8 cellular contexts compared by ENCODE assay signal in the genomic region with DNA sequence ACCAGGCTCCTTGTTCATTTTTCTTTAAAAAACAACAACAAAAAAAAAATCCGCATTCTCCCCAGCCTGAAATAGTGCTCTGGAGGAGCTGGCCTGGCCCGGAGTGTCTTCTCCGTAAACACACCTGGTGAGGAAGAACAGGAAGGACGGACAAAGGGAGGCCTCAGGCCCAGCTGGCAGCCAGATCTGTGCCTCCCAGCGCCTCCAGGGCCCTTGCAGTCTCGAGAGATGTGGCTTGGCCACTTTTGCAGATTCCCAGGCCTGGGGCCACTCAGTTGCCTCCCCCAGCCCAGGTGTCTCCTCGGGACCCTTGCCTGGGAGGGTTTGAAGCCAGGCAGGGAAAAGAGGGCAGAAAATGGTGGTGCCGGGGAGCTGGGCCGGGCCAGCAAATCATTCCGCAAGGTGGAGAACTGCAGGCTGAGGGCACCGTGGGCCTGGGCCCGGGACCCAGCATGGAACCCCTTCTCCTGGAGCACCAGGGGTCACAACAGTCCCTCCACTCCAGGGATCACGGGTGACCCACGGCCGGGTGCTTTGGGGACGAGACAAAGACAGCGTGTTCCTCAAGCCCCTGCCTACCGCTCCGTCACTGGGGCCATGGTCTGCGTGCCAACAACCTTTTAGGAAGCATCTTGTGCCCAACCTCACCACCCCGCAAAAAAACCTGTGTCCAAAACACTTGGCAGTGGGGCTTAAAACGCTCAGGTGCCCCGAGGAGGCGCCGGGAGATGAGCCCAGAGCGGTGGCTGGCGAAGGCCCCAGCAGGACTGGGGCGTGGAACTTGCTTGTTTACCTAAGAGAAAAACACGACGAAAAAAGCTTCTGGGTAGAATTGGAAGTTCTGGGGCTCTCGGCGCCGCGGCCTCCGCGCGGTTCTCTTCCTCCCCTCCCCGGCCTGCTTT.
DNase-seq lines count a peak whose midpoint lies in the region; ATAC-seq, FAIRE-seq and TF ChIP-seq lines count a peak whose summit lies in the region.

No MANE protein-coding gene starts in this region.

- no peaks in the 10 kb centered on the region for H3K27me3 ChIP-seq in CD8-positive, alpha-beta T cell (ENCODE audit: insufficient read depth, low read length)
- H3K27me3 ChIP-seq in brain microvascular endothelial cell (replicated peaks) (no peaks in the 10 kb centered on the region), spleen (replicated peaks in 1 of 7) (no peaks in the 10 kb centered on the region)

- H3K4me1 ChIP-seq in CD8-positive, alpha-beta T cell (ENCODE audit: insufficient read depth, low read length): peaks cover 21% of the 10 kb centered on the region
- H3K4me1 ChIP-seq in kidney (ENCODE audit: control insufficient read depth in 1 of 2, insufficient read depth in 1 of 2, low read depth in 1 of 2, low read length in 2 of 2) (peaks cover 13 to 25% of the 10 kb centered on the region in 2 donors), spleen (peaks cover 34 to 96% (median 91%) of the 10 kb centered on the region in 6 donors)

- H3K27ac Mint-ChIP-seq in CD8-positive, alpha-beta T cell: peak overlapping the region; percentile 90

- ATAC-seq in CD8-positive, alpha-beta T cell: peak; percentile 61
- ATAC-seq in GM21447 (IDR thresholded peaks at IDR 0.05; ENCODE audit: unreplicated experiment): no peak

- intact Hi-C loops in CD8-positive, alpha-beta T cell (cut with DNase I, micrococcal nuclease): loop anchor here in 1 of 2 experiments (1.0 kb wide), 1 partner anchor 9 kb away; no protein-coding TSS in a partner anchor
- intact Hi-C loops in kidney (cut with DNase I): no loop called here
- intact Hi-C loops in spleen (cut with DNase I; ENCODE audit: low total_unique reads): no loop called here

- peak overlapping the region; percentile 86 for H3K4me3 Mint-ChIP-seq in CD8-positive, alpha-beta T cell

- no peaks in the 10 kb centered on the region for H3K9me3 ChIP-seq in CD8-positive, alpha-beta T cell (ENCODE audit: low read length)
- H3K9me3 ChIP-seq in kidney (ENCODE audit: control insufficient read depth in 1 of 2, low read length in 2 of 2) (no peaks in the 10 kb centered on the region), spleen (no peaks in the 10 kb centered on the region)

- peak overlapping the region; percentile 53 for H3K4me3 ChIP-seq in CD8-positive, alpha-beta T cell (ENCODE audit: low read depth, low read length)
- H3K4me3 ChIP-seq in brain microvascular endothelial cell (ENCODE audit: low read depth, low read length) (peak overlapping the region; percentile 54), kidney (ENCODE audit: low read length in 2 of 2) (peak overlapping the region; percentile 63 to 65), spleen (peak overlapping the region; percentile 35 to 81 (median 47))

- CTCF ChIA-PET in CD8-positive, alpha-beta T cell (lab: Charles Lee): interaction anchor here (0.8 to 2.3 kb wide), 4 partner anchors 17 to 71 kb away, joined by 3 to 7 read pairs (median 4); no protein-coding TSS in a partner anchor

- H3K9ac ChIP-seq in kidney (ENCODE audit: low read length in 2 of 2): peak overlapping the region; percentile 91 to 93

- H3K4me1 Mint-ChIP-seq in CD8-positive, alpha-beta T cell (ENCODE audit: low read depth): peaks cover 21% of the 10 kb centered on the region

- H3K27me3 Mint-ChIP-seq in CD8-positive, alpha-beta T cell (ENCODE audit: low read depth): no peaks in the 10 kb centered on the region

- no peak for TF ChIP-seq POLR2A in spleen (IDR thresholded peaks at IDR 0.05)

- no peaks in the 10 kb centered on the region for H3K9me3 Mint-ChIP-seq in CD8-positive, alpha-beta T cell

- WGBS in spleen, 5 donors: 12 to 31% (median 18%) methylated on average over 37 to 38 of the region's 38 CpGs

- TF ChIP-seq CTCF in CD8-positive, alpha-beta T cell (IDR thresholded peaks at IDR 0.05): no peak
- TF ChIP-seq CTCF in brain microvascular endothelial cell (IDR thresholded peaks at IDR 0.05; ENCODE audit: low read depth, low read length, missing control alignments) (no peak), kidney (IDR thresholded peaks at IDR 0.05; ENCODE audit: borderline replicate concordance, extremely low read depth, insufficient read depth) (no peak), spleen (IDR thresholded peaks at IDR 0.05 in 8 of 11, conservative IDR thresholded peaks at IDR 0.05 in 3 of 11) (no peak)

- POLR2A ChIA-PET in CD8-positive, alpha-beta T cell (lab: Charles Lee): interaction anchor here (0.7 to 3.8 kb wide), 3 partner anchors 8 to 747 kb away, joined by 5 to 25 read pairs (median 13); no protein-coding TSS in a partner anchor

- no peak for FAIRE-seq in kidney (lab: Jason Lieb, UNC)

- no peaks in the 10 kb centered on the region for H3K36me3 Mint-ChIP-seq in CD8-positive, alpha-beta T cell

- no peaks in the 10 kb centered on the region for H3K36me3 ChIP-seq in CD8-positive, alpha-beta T cell (ENCODE audit: insufficient read depth, low read length)
- H3K36me3 ChIP-seq in brain microvascular endothelial cell (replicated peaks) (no peaks in the 10 kb centered on the region), kidney (ENCODE audit: control insufficient read depth in 1 of 2, insufficient read depth in 2 of 2, low read length in 2 of 2) (no peaks in the 10 kb centered on the region), spleen (no peaks in the 10 kb centered on the region)

- peak overlapping the region; percentile 29 for H3K27ac ChIP-seq in CD8-positive, alpha-beta T cell (ENCODE audit: low read depth, low read length)
- no peak overlapping the region for H3K27ac ChIP-seq in brain microvascular endothelial cell
- peak overlapping the region; percentile 89 to 97 for H3K27ac ChIP-seq in kidney (ENCODE audit: low read depth in 2 of 2, low read length in 2 of 2)
- peak overlapping the region; percentile 88 to 99 (median 92) for H3K27ac ChIP-seq in spleen

- DNase-seq in CD8-positive, alpha-beta T cell: peak in 1 of 7 experiments; percentile 74
- DNase-seq in NCI-H2029 (lab: John Stamatoyannopoulos, UW) (peak; percentile 76), brain microvascular endothelial cell (no peak), kidney (peak; percentile 84), spleen (peak; percentile 82), NCI-H1930 (lab: John Stamatoyannopoulos, UW) (no peak), A172 (ENCODE audit: low spot score) (no peak)

- in situ Hi-C loops in brain microvascular endothelial cell (cut with HindIII; ENCODE audit: low pct_ligation_motif_present, low sequenced_read_pairs): no loop called here

Comparison
In these comparisons a context has a peak if more than half of its experiments do, and no peak if none do; other contexts are left out.
1. DNase-seq: peak in NCI-H2029 (single experiment), kidney (single experiment) and spleen (single experiment); none in brain microvascular endothelial cell (single experiment), NCI-H1930 (0 of 2) and A172 (single experiment).
2. Peak in every context shown above with its lines, with median percentiles within 50 percentile points of each other: H3K4me3 ChIP-seq.